Comparison of ENCODE assay signal across 8 cellular contexts in genomic region chr10:75294866-75295692, GRCh38. TPM values are rescaled to one million over a fixed set of nuclear protein-coding genes. Genes with fewer than 3 reads are reported as not detected.
DNase-seq lines count a peak whose midpoint lies in the region; ATAC-seq and TF ChIP-seq lines count a peak whose summit lies in the region.

No MANE protein-coding gene starts in this region.

- H3K36me3 Mint-ChIP-seq in chondrocyte (ENCODE audit: low read depth): peaks cover 2% of the 10 kb centered on the region

- H3K4me1 Mint-ChIP-seq in chondrocyte (ENCODE audit: low read depth): peaks cover 10% of the 10 kb centered on the region

- peak overlapping the region; percentile 68 for H3K4me3 Mint-ChIP-seq in chondrocyte (ENCODE audit: unreplicated experiment)

- DNase-seq in NCI-H2171 treated with DMSO at 0.1 percent for 48 hours (lab: John Stamatoyannopoulos, UW): peak; percentile 52
- DNase-seq in activated CD4-positive, alpha-beta T cell treated with anti-CD3 and anti-CD28 coated beads for 4 hours: peak; percentile 60 to 63
- no peak for DNase-seq in chondrocyte (ENCODE audit: low spot score)
- DNase-seq in kidney tubule cell (ENCODE audit: low spot score): peak; percentile 92
- peak; percentile 70 to 75 for DNase-seq in stimulated activated CD4-positive, alpha-beta T cell treated with anti-CD3 and anti-CD28 coated beads, Interleukin-15, amount 100 ng/mL, for 48 hours (ENCODE audit: low read depth in 2 of 2)
- no peak for DNase-seq in middle frontal gyrus (ENCODE audit: extremely low spot score, low spot score)

- H3K27ac Mint-ChIP-seq in chondrocyte (ENCODE audit: unreplicated experiment): peak overlapping the region; percentile 88

- TF ChIP-seq CTCF in GM12873 (IDR thresholded peaks at IDR 0.05; ENCODE audit: insufficient read depth, low read depth, low read length, missing control alignments) (peak; percentile 27), chondrocyte (IDR thresholded peaks at IDR 0.05) (peak; percentile 70)

- H3K27me3 Mint-ChIP-seq in chondrocyte (ENCODE audit: low read depth): peaks cover 3% of the 10 kb centered on the region

- ATAC-seq in HG02885 (IDR thresholded peaks at IDR 0.05; ENCODE audit: poor library complexity, unreplicated experiment): peak; percentile 83

- peaks cover 6% of the 10 kb centered on the region for H3K9me3 Mint-ChIP-seq in chondrocyte (ENCODE audit: low read depth)

RNA-seq across cellular contexts. Expression of gene COMTD1, which starts 59.3 kb away (rescaled TPM):
- total RNA-seq in chondrocyte: 12.8 to 15.7 TPM (median 13.2 TPM) in 3 replicates

Comparison
In these comparisons a context has a peak if more than half of its experiments do, and no peak if none do; other contexts are left out.
1. DNase-seq: peak in NCI-H2171 treated with DMSO at 0.1 percent for 48 hours (single experiment), activated CD4-positive, alpha-beta T cell treated with anti-CD3 and anti-CD28 coated beads for 4 hours (2 of 2), kidney tubule cell (single experiment) and stimulated activated CD4-positive, alpha-beta T cell treated with anti-CD3 and anti-CD28 coated beads, Interleukin-15, amount 100 ng/mL, for 48 hours (2 of 2); none in chondrocyte (single experiment) and middle frontal gyrus (single experiment).